1 cellular context compared by ENCODE assay signal in the genomic region with DNA sequence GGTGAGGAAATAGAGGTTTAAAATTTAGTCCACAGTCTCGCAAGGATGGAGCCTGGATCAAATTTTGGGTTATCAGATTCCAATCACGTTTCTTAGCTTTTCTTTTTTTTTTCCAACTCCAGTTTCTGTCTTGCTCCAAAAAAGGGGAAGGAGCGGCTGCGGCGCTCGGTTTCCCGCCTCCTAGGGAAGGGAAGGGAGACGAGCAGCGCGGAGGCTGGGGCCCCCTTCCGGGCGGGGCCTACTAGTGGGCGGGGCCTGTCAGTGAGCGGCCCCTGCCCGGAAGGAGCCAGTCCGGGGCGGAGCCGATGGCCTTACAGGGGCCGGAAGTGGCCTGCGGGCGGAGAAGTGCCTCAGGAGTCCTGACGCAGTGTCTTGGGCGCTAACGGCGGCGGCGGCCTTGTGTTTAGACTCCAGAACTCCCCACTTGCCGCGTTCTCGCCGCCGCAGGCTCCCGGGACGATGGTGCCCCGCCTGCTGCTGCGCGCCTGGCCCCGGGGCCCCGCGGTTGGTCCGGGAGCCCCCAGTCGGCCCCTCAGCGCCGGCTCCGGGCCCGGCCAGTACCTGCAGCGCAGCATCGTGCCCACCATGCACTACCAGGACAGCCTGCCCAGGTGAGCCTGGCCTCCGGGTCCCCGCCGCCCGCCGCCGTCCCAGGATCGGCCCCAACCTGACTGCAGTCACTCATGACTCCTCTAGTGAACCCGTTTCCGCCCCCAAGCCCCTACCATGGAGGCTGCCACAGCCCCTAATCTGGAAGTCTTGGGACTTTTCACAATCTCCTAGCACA.
TF ChIP-seq lines count a peak whose summit lies in the region.

A gene (plus strand): TSS at position 340 of the 787 bp plus-strand sequence. CDS start 120 bp downstream, at position 460.

TF ChIP-seq in liver, 16 proteins besides CTCF, POLR2A, EP300 and RAD21 (continued from another document):
- TF ChIP-seq, protein P1, sequence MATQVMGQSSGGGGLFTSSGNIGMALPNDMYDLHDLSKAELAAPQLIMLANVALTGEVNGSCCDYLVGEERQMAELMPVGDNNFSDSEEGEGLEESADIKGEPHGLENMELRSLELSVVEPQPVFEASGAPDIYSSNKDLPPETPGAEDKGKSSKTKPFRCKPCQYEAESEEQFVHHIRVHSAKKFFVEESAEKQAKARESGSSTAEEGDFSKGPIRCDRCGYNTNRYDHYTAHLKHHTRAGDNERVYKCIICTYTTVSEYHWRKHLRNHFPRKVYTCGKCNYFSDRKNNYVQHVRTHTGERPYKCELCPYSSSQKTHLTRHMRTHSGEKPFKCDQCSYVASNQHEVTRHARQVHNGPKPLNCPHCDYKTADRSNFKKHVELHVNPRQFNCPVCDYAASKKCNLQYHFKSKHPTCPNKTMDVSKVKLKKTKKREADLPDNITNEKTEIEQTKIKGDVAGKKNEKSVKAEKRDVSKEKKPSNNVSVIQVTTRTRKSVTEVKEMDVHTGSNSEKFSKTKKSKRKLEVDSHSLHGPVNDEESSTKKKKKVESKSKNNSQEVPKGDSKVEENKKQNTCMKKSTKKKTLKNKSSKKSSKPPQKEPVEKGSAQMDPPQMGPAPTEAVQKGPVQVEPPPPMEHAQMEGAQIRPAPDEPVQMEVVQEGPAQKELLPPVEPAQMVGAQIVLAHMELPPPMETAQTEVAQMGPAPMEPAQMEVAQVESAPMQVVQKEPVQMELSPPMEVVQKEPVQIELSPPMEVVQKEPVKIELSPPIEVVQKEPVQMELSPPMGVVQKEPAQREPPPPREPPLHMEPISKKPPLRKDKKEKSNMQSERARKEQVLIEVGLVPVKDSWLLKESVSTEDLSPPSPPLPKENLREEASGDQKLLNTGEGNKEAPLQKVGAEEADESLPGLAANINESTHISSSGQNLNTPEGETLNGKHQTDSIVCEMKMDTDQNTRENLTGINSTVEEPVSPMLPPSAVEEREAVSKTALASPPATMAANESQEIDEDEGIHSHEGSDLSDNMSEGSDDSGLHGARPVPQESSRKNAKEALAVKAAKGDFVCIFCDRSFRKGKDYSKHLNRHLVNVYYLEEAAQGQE (IDR thresholded peaks at IDR 0.05): peak; percentile 80
- no peak for TF ChIP-seq HNF4G (IDR thresholded peaks at IDR 0.05)
